ENCODE assay signal across 11 cellular contexts in the genomic region with DNA sequence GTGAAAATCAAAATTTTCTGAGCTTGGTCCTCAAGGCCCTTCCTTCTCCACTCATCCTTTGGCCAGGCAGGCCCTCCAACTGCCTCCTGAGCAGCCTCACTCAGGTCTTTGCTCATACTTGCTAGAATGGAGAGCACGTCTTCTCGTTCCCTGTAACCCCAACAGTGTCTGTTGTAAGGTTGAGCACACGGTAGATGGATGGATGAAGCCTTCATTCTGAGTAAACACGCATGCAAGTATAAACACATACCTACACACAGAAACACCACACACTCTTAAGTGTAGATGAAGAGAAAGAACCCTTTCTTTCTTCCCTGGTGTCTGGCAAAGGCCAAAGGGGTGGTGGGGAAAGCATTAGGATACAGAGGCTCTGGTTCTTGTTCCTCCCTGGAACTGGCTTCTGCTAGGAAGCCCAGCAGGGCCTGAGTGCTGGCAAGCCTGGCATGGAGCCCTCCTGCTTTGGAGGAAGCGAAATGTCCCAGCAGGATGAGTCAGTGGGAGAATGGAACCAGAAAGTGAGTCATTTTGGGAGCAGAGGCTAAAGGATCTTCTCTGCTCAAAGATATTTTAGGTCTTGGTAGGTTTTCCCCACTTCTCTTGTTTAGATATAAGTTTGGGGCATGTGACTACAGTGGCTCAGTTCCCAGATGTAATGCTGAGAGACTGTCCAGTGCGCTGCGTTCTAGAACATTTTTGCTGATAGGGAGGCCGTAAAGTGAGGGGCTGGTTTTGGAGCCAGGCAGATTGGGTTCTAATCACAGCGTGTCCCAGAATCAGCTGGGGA.
A peak's percentile ranks its signal among the peaks of the same experiment; 100 is the strongest.
DNase-seq lines count a peak whose midpoint lies in the region; ATAC-seq and TF ChIP-seq lines count a peak whose summit lies in the region.
"Had no signal": no experiment of that assay in that cellular context is flagged by ENCODE, and none has a peak within 500 bp of the region (broad histone marks: within the 10 kb centered on the region; RNA-seq: fewer than 3 reads in every experiment).

No MANE protein-coding gene starts in this region.

- no peak overlapping the region for H3K27ac Mint-ChIP-seq in CD4-positive, alpha-beta memory T cell
- H3K27ac Mint-ChIP-seq in CD4-positive, alpha-beta T cell = no peak overlapping the region
- H3K27ac Mint-ChIP-seq: endodermal cell had no signal

- peaks cover 0 to 2% (median 0%) of the 10 kb centered on the region in 8 donors for H3K9me3 Mint-ChIP-seq in CD4-positive, alpha-beta memory T cell
- no peaks in the 10 kb centered on the region for H3K9me3 Mint-ChIP-seq in CD4-positive, alpha-beta T cell
- H3K9me3 Mint-ChIP-seq: endodermal cell had no signal

- no peaks in the 10 kb centered on the region for H3K36me3 Mint-ChIP-seq in CD4-positive, alpha-beta memory T cell
- H3K36me3 Mint-ChIP-seq in CD4-positive, alpha-beta T cell (ENCODE audit: low read depth) = no peaks in the 10 kb centered on the region

- H3K27me3 Mint-ChIP-seq in CD4-positive, alpha-beta memory T cell = peaks cover 23 to 26% of the 10 kb centered on the region in 2 donors
- peaks cover 20% of the 10 kb centered on the region for H3K27me3 Mint-ChIP-seq in CD4-positive, alpha-beta T cell

- TF ChIP-seq POLR2A in esophagus muscularis mucosa (IDR thresholded peaks at IDR 0.05; ENCODE audit: low read depth) = no peak

- CTCF ChIA-PET in CD4-positive, alpha-beta memory T cell (lab: Charles Lee; ENCODE audit: partially characterized antibody) = no interaction called here
- CTCF ChIA-PET in CD4-positive, alpha-beta T cell (lab: Charles Lee) = no interaction called here

- DNase-seq in 8988T = peak; percentile 41
- peak; percentile 82 for DNase-seq in NCI-H446 treated with DMSO at 0.1 percent for 48 hours (lab: John Stamatoyannopoulos, UW)
- DNase-seq in esophagus muscularis mucosa (ENCODE audit: extremely low spot score) = no peak
- DNase-seq in CD4-positive, alpha-beta memory T cell = no peak
- DNase-seq in CD4-positive, alpha-beta T cell = no peak
- DNase-seq: AML-193, endodermal cell had no signal

- no peak overlapping the region for H3K4me3 Mint-ChIP-seq in CD4-positive, alpha-beta memory T cell
- H3K4me3 Mint-ChIP-seq in CD4-positive, alpha-beta T cell = no peak overlapping the region
- H3K4me3 Mint-ChIP-seq: endodermal cell had no signal

- peak; percentile 45 for TF ChIP-seq EP300 in esophagus muscularis mucosa (IDR thresholded peaks at IDR 0.05)

- H3K27ac ChIP-seq in esophagus muscularis mucosa (replicated peaks in 1 of 4) (peak overlapping the region; percentile 75 to 89 (median 78)), mucosa of rectum (ENCODE audit: low read depth in 2 of 2, low read length in 2 of 2) (peak overlapping the region; percentile 14 to 53)
- H3K27ac ChIP-seq in CD4-positive, alpha-beta memory T cell (ENCODE audit: low read depth, low read length) = no peak overlapping the region
- H3K27ac ChIP-seq in CD4-positive, alpha-beta T cell (ENCODE audit: low read depth, low read length) = no peak overlapping the region
- H3K27ac ChIP-seq: VCaP had no signal

- ATAC-seq in HG03521 (IDR thresholded peaks at IDR 0.05; ENCODE audit: unreplicated experiment) (no peak), HG02973 (IDR thresholded peaks at IDR 0.05; ENCODE audit: unreplicated experiment) (no peak)
- ATAC-seq in CD4-positive, alpha-beta T cell (ENCODE audit: poor library complexity) = no peak

- H3K36me3 ChIP-seq in esophagus muscularis mucosa (no peaks in the 10 kb centered on the region), mucosa of rectum (ENCODE audit: control insufficient read depth in 2 of 2, insufficient read depth in 2 of 2, low read length in 2 of 2) (no peaks in the 10 kb centered on the region)
- no peaks in the 10 kb centered on the region for H3K36me3 ChIP-seq in CD4-positive, alpha-beta memory T cell (ENCODE audit: insufficient read depth, low read length)

- 45% methylated on average over 9 of the region's 9 CpGs for WGBS in esophagus muscularis mucosa

- H3K4me1 Mint-ChIP-seq in CD4-positive, alpha-beta memory T cell = peaks cover 0 to 3% (median 3%) of the 10 kb centered on the region in 4 donors
- peaks cover 5% of the 10 kb centered on the region for H3K4me1 Mint-ChIP-seq in CD4-positive, alpha-beta T cell (ENCODE audit: low read depth)

- intact Hi-C loops in esophagus muscularis mucosa (cut with DNase I) = loop anchor here (5.0 kb wide), 2 partner anchors 87 to 113 kb away; no protein-coding TSS in a partner anchor
- intact Hi-C loops in CD4-positive, alpha-beta memory T cell (cut with micrococcal nuclease) = no loop called here
- intact Hi-C loops in CD4-positive, alpha-beta T cell (cut with DNase I, micrococcal nuclease) = no loop called here

- peak in 1 of 3 experiments; percentile 8 for TF ChIP-seq CTCF in esophagus muscularis mucosa (IDR thresholded peaks at IDR 0.05)
- TF ChIP-seq CTCF in CD4-positive, alpha-beta T cell (IDR thresholded peaks at IDR 0.05) = no peak

- no peaks in the 10 kb centered on the region for H3K27me3 ChIP-seq in esophagus muscularis mucosa
- H3K27me3 ChIP-seq in mucosa of rectum (ENCODE audit: control insufficient read depth in 2 of 2, insufficient read depth in 2 of 2, low read length in 2 of 2) = no peaks in the 10 kb centered on the region
- no peaks in the 10 kb centered on the region for H3K27me3 ChIP-seq in CD4-positive, alpha-beta memory T cell (ENCODE audit: insufficient read depth, low read length)
- H3K27me3 ChIP-seq in CD4-positive, alpha-beta T cell (ENCODE audit: control insufficient read depth, insufficient read depth, low read length) = peaks cover 5% of the 10 kb centered on the region

- H3K4me1 ChIP-seq in esophagus muscularis mucosa = peaks cover 54 to 93% (median 80%) of the 10 kb centered on the region in 4 donors
- peaks cover 4 to 5% of the 10 kb centered on the region in 2 donors for H3K4me1 ChIP-seq in mucosa of rectum (ENCODE audit: control insufficient read depth in 2 of 2, insufficient read depth in 2 of 2, low read length in 2 of 2)
- no peaks in the 10 kb centered on the region for H3K4me1 ChIP-seq in CD4-positive, alpha-beta memory T cell (ENCODE audit: insufficient read depth, low read length)

- no peaks in the 10 kb centered on the region for H3K9me3 ChIP-seq in esophagus muscularis mucosa
- no peaks in the 10 kb centered on the region for H3K9me3 ChIP-seq in mucosa of rectum (ENCODE audit: control insufficient read depth in 2 of 2, low read length in 2 of 2)
- no peaks in the 10 kb centered on the region for H3K9me3 ChIP-seq in CD4-positive, alpha-beta memory T cell (ENCODE audit: control insufficient read depth in 1 of 2, low read length in 2 of 2)
- no peaks in the 10 kb centered on the region for H3K9me3 ChIP-seq in CD4-positive, alpha-beta T cell (ENCODE audit: control insufficient read depth, low read length)

- H3K4me3 ChIP-seq in esophagus muscularis mucosa (no peak overlapping the region), mucosa of rectum (ENCODE audit: low read length in 2 of 2) (no peak overlapping the region)
- no peak overlapping the region for H3K4me3 ChIP-seq in CD4-positive, alpha-beta memory T cell (ENCODE audit: low read length in 2 of 2)

- POLR2A ChIA-PET in CD4-positive, alpha-beta memory T cell (lab: Charles Lee; ENCODE audit: partially characterized antibody) = no interaction called here
- POLR2A ChIA-PET in CD4-positive, alpha-beta T cell (lab: Charles Lee) = no interaction called here

- no peak overlapping the region for H3K9ac ChIP-seq in mucosa of rectum (ENCODE audit: low read depth in 1 of 2, low read length in 2 of 2)

Comparison
In these comparisons a context has a peak if more than half of its experiments do, and no peak if none do; other contexts are left out.
1. DNase-seq: peak in 8988T (single experiment) and NCI-H446 treated with DMSO at 0.1 percent for 48 hours (single experiment); none in esophagus muscularis mucosa (single experiment), CD4-positive, alpha-beta memory T cell (0 of 5) and CD4-positive, alpha-beta T cell (0 of 10).
2. H3K27ac ChIP-seq: peak in esophagus muscularis mucosa (4 of 4) and mucosa of rectum (2 of 2); none in CD4-positive, alpha-beta memory T cell (single experiment) and CD4-positive, alpha-beta T cell (single experiment).